In the genomic region with DNA sequence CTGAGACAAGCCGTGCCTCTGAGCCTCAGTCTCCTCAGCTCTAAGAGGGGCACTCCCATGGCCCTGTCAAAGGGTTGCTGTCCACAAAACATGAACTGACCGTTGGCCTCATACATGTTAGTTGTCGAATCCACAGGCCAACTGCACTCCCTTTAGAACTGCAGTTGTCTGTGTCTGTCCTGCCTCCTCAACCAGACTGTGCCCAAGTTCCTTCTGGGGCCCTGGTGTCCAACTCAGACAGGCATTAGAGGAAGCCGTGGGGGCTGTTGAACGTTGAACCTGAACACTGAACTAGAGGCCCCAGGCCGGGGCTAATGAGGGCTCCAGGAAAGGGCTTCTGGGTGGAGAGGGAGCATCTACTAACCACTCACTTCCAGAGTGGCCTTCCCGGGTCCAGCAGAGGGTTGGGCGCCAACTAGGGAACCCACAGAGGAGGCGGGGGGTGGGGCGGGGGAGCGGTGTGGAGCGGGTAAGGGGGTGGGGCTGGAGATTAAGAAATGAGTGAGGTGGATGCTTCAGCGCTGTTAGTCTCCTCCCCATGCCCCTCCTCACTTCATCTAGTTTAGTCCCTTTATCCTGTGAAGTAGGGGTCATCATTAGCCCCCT, we compare ENCODE assay signal across 1 cellular context.
TF ChIP-seq lines count a peak whose summit lies in the region.

A gene with protein sequence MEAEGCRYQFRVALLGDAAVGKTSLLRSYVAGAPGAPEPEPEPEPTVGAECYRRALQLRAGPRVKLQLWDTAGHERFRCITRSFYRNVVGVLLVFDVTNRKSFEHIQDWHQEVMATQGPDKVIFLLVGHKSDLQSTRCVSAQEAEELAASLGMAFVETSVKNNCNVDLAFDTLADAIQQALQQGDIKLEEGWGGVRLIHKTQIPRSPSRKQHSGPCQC (plus strand): TSS at position 558 of the 606 bp plus-strand sequence. CDS start 247 bp downstream, outside the sequence.

TF ChIP-seq in HepG2, 621 proteins besides CTCF, POLR2A, EP300 and RAD21 (continued from another document and continues in another):
- TF ChIP-seq ZFP37 (CRISPR knock-in tag; IDR thresholded peaks at IDR 0.05; ENCODE audit: borderline replicate concordance) (0 out of 2 replicates have a peak, but pooled peaks have one; percentile 49), SMAD3 (CRISPR knock-in tag; IDR thresholded peaks at IDR 0.05) (no peak), SALL1 (CRISPR knock-in tag; IDR thresholded peaks at IDR 0.05) (peak; percentile 65), HCFC1 (IDR thresholded peaks at IDR 0.05; ENCODE audit: low read depth, low read length) (no peak), CENPX (CRISPR knock-in tag; IDR thresholded peaks at IDR 0.05) (no peak), NCOR1 (IDR thresholded peaks at IDR 0.05; ENCODE audit: borderline replicate concordance, low read length) (peak; percentile 57; the same call in 1 of the 2 replicates), KAT2B (IDR thresholded peaks at IDR 0.05; ENCODE audit: borderline replicate concordance, low read depth, low read length) (no peak), ZKSCAN5 (CRISPR knock-in tag; IDR thresholded peaks at IDR 0.05) (no peak), GLI4 (CRISPR knock-in tag; IDR thresholded peaks at IDR 0.05; ENCODE audit: borderline replicate concordance) (no peak), SP2 (CRISPR knock-in tag; IDR thresholded peaks at IDR 0.05) (no peak), XRCC5 (optimal IDR thresholded peaks at IDR 0.05; ENCODE audit: low read length) (no peak), ZNF768 (CRISPR knock-in tag; IDR thresholded peaks at IDR 0.05) (no peak), ZNF331 (CRISPR knock-in tag; IDR thresholded peaks at IDR 0.05) (peak; percentile 9; the same call in 1 of the 2 replicates), SNAI1 (CRISPR knock-in tag; IDR thresholded peaks at IDR 0.05; ENCODE audit: borderline replicate concordance) (no peak), SALL2 (CRISPR knock-in tag; IDR thresholded peaks at IDR 0.05) (no peak), ZFAT (CRISPR knock-in tag; conservative IDR thresholded peaks at IDR 0.05) (no peak), ZNF33B (CRISPR knock-in tag; IDR thresholded peaks at IDR 0.05) (no peak), CAMTA2 (CRISPR knock-in tag; IDR thresholded peaks at IDR 0.05; ENCODE audit: borderline replicate concordance) (peak; percentile 55; the same call in 1 of the 2 replicates), MYC (CRISPR knock-in tag; IDR thresholded peaks at IDR 0.05; ENCODE audit: borderline replicate concordance) (0 out of 2 replicates have a peak, but pooled peaks have one; percentile 24), MAF1 (CRISPR knock-in tag; IDR thresholded peaks at IDR 0.05; ENCODE audit: borderline replicate concordance) (0 out of 2 replicates have a peak, but pooled peaks have one; percentile 3), PHF8 (CRISPR knock-in tag; IDR thresholded peaks at IDR 0.05) (0 out of 2 replicates have a peak, but pooled peaks have one; percentile 24), ZSCAN31 (CRISPR knock-in tag; IDR thresholded peaks at IDR 0.05; ENCODE audit: low read depth) (no peak)
- TF ChIP-seq, protein P1, sequence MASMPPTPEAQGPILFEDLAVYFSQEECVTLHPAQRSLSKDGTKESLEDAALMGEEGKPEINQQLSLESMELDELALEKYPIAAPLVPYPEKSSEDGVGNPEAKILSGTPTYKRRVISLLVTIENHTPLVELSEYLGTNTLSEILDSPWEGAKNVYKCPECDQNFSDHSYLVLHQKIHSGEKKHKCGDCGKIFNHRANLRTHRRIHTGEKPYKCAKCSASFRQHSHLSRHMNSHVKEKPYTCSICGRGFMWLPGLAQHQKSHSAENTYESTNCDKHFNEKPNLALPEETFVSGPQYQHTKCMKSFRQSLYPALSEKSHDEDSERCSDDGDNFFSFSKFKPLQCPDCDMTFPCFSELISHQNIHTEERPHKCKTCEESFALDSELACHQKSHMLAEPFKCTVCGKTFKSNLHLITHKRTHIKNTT (CRISPR knock-in tag; IDR thresholded peaks at IDR 0.05), result no peak
- TF ChIP-seq, protein P2, sequence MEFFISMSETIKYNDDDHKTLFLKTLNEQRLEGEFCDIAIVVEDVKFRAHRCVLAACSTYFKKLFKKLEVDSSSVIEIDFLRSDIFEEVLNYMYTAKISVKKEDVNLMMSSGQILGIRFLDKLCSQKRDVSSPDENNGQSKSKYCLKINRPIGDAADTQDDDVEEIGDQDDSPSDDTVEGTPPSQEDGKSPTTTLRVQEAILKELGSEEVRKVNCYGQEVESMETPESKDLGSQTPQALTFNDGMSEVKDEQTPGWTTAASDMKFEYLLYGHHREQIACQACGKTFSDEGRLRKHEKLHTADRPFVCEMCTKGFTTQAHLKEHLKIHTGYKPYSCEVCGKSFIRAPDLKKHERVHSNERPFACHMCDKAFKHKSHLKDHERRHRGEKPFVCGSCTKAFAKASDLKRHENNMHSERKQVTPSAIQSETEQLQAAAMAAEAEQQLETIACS (CRISPR knock-in tag; IDR thresholded peaks at IDR 0.05), result no peak
- TF ChIP-seq, protein P3, sequence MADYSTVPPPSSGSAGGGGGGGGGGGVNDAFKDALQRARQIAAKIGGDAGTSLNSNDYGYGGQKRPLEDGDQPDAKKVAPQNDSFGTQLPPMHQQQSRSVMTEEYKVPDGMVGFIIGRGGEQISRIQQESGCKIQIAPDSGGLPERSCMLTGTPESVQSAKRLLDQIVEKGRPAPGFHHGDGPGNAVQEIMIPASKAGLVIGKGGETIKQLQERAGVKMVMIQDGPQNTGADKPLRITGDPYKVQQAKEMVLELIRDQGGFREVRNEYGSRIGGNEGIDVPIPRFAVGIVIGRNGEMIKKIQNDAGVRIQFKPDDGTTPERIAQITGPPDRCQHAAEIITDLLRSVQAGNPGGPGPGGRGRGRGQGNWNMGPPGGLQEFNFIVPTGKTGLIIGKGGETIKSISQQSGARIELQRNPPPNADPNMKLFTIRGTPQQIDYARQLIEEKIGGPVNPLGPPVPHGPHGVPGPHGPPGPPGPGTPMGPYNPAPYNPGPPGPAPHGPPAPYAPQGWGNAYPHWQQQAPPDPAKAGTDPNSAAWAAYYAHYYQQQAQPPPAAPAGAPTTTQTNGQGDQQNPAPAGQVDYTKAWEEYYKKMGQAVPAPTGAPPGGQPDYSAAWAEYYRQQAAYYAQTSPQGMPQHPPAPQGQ (CRISPR knock-in tag; IDR thresholded peaks at IDR 0.05; ENCODE audit: borderline replicate concordance), result no peak
- TF ChIP-seq, protein P4, sequence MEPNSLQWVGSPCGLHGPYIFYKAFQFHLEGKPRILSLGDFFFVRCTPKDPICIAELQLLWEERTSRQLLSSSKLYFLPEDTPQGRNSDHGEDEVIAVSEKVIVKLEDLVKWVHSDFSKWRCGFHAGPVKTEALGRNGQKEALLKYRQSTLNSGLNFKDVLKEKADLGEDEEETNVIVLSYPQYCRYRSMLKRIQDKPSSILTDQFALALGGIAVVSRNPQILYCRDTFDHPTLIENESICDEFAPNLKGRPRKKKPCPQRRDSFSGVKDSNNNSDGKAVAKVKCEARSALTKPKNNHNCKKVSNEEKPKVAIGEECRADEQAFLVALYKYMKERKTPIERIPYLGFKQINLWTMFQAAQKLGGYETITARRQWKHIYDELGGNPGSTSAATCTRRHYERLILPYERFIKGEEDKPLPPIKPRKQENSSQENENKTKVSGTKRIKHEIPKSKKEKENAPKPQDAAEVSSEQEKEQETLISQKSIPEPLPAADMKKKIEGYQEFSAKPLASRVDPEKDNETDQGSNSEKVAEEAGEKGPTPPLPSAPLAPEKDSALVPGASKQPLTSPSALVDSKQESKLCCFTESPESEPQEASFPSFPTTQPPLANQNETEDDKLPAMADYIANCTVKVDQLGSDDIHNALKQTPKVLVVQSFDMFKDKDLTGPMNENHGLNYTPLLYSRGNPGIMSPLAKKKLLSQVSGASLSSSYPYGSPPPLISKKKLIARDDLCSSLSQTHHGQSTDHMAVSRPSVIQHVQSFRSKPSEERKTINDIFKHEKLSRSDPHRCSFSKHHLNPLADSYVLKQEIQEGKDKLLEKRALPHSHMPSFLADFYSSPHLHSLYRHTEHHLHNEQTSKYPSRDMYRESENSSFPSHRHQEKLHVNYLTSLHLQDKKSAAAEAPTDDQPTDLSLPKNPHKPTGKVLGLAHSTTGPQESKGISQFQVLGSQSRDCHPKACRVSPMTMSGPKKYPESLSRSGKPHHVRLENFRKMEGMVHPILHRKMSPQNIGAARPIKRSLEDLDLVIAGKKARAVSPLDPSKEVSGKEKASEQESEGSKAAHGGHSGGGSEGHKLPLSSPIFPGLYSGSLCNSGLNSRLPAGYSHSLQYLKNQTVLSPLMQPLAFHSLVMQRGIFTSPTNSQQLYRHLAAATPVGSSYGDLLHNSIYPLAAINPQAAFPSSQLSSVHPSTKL (CRISPR knock-in tag; IDR thresholded peaks at IDR 0.05), result peak; percentile 49
- TF ChIP-seq, protein P5, sequence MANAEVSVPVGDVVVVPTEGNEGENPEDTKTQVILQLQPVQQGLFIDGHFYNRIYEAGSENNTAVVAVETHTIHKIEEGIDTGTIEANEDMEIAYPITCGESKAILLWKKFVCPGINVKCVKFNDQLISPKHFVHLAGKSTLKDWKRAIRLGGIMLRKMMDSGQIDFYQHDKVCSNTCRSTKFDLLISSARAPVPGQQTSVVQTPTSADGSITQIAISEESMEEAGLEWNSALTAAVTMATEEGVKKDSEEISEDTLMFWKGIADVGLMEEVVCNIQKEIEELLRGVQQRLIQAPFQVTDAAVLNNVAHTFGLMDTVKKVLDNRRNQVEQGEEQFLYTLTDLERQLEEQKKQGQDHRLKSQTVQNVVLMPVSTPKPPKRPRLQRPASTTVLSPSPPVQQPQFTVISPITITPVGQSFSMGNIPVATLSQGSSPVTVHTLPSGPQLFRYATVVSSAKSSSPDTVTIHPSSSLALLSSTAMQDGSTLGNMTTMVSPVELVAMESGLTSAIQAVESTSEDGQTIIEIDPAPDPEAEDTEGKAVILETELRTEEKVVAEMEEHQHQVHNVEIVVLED (CRISPR knock-in tag; IDR thresholded peaks at IDR 0.05; ENCODE audit: borderline replicate concordance), result peak; percentile 13; the same call in 1 of the 2 replicates
- TF ChIP-seq, protein P6, sequence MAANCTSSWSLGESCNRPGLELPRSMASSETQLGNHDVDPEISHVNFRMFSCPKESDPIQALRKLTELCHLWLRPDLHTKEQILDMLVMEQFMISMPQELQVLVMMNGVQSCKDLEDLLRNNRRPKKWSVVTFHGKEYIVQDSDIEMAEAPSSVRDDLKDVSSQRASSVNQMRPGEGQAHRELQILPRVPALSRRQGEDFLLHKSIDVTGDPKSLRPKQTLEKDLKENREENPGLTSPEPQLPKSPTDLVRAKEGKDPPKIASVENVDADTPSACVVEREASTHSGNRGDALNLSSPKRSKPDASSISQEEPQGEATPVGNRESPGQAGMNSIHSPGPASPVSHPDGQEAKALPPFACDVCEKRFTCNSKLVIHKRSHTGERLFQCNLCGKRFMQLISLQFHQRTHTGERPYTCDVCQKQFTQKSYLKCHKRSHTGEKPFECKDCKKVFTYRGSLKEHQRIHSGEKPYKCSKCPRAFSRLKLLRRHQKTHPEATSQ (CRISPR knock-in tag; IDR thresholded peaks at IDR 0.05; ENCODE audit: borderline replicate concordance), result no peak
- TF ChIP-seq, protein P7, sequence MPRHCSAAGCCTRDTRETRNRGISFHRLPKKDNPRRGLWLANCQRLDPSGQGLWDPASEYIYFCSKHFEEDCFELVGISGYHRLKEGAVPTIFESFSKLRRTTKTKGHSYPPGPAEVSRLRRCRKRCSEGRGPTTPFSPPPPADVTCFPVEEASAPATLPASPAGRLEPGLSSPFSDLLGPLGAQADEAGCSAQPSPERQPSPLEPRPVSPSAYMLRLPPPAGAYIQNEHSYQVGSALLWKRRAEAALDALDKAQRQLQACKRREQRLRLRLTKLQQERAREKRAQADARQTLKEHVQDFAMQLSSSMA (CRISPR knock-in tag; IDR thresholded peaks at IDR 0.05), result no peak
- TF ChIP-seq, protein P8, sequence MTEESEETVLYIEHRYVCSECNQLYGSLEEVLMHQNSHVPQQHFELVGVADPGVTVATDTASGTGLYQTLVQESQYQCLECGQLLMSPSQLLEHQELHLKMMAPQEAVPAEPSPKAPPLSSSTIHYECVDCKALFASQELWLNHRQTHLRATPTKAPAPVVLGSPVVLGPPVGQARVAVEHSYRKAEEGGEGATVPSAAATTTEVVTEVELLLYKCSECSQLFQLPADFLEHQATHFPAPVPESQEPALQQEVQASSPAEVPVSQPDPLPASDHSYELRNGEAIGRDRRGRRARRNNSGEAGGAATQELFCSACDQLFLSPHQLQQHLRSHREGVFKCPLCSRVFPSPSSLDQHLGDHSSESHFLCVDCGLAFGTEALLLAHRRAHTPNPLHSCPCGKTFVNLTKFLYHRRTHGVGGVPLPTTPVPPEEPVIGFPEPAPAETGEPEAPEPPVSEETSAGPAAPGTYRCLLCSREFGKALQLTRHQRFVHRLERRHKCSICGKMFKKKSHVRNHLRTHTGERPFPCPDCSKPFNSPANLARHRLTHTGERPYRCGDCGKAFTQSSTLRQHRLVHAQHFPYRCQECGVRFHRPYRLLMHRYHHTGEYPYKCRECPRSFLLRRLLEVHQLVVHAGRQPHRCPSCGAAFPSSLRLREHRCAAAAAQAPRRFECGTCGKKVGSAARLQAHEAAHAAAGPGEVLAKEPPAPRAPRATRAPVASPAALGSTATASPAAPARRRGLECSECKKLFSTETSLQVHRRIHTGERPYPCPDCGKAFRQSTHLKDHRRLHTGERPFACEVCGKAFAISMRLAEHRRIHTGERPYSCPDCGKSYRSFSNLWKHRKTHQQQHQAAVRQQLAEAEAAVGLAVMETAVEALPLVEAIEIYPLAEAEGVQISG (CRISPR knock-in tag; IDR thresholded peaks at IDR 0.05), result no peak
- TF ChIP-seq, protein P9, sequence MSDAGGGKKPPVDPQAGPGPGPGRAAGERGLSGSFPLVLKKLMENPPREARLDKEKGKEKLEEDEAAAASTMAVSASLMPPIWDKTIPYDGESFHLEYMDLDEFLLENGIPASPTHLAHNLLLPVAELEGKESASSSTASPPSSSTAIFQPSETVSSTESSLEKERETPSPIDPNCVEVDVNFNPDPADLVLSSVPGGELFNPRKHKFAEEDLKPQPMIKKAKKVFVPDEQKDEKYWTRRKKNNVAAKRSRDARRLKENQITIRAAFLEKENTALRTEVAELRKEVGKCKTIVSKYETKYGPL (CRISPR knock-in tag; IDR thresholded peaks at IDR 0.05), result no peak
- TF ChIP-seq, protein P10, sequence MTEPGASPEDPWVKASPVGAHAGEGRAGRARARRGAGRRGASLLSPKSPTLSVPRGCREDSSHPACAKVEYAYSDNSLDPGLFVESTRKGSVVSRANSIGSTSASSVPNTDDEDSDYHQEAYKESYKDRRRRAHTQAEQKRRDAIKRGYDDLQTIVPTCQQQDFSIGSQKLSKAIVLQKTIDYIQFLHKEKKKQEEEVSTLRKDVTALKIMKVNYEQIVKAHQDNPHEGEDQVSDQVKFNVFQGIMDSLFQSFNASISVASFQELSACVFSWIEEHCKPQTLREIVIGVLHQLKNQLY (CRISPR knock-in tag; IDR thresholded peaks at IDR 0.05), result no peak
